In genomic region chr12:93624595-93625294, GRCh38 we compare ENCODE assay signal across 8 cellular contexts. TPM values are rescaled to one million over a fixed set of nuclear protein-coding genes. Genes with fewer than 3 reads are reported as not detected.
DNase-seq lines count a peak whose midpoint lies in the region; ATAC-seq and TF ChIP-seq lines count a peak whose summit lies in the region.

No MANE protein-coding gene starts in this region.

- H3K36me3 Mint-ChIP-seq in HFFc6 (ENCODE audit: low read depth) (peaks cover 31% of the 10 kb centered on the region), endothelial cell (ENCODE audit: low read depth, unreplicated experiment) (no peaks in the 10 kb centered on the region), neural progenitor cell (no peaks in the 10 kb centered on the region)
- no peaks in the 10 kb centered on the region for H3K36me3 Mint-ChIP-seq in activated CD4-positive, alpha-beta T cell treated with anti-CD3 and anti-CD28 coated beads for 36 hours (ENCODE audit: low read depth)

- DNase-seq in HFFc6 (peak; percentile 98), PC-3 (peak; percentile 95), kidney glomerular epithelial cell (lab: John Stamatoyannopoulos, UW) (peak; percentile 95), endothelial cell (ENCODE audit: low spot score) (no peak), neural progenitor cell (ENCODE audit: low spot score) (no peak), GF-D8 (lab: John Stamatoyannopoulos, UW) (no peak)
- no peak for DNase-seq in activated CD4-positive, alpha-beta T cell treated with anti-CD3 and anti-CD28 coated beads for 36 hours

- intact Hi-C loops in PC-3 (cut with micrococcal nuclease): loop anchor here (1.0 to 10.0 kb wide), 4 partner anchors 50 to 476 kb away; partner anchors contain the start of gene CRADD
- intact Hi-C loops in activated CD4-positive, alpha-beta T cell treated with anti-CD3 and anti-CD28 coated beads for 36 hours (cut with DNase I, micrococcal nuclease): no loop called here

- peak overlapping the region; percentile 61 for H3K4me2 ChIP-seq in PC-3 (ENCODE audit: low read length)
- H3K4me2 ChIP-seq in neural progenitor cell: no peak overlapping the region

- H3K4me3 ChIP-seq in PC-3 (ENCODE audit: low read length) (peak overlapping the region; percentile 7; the same call in 1 of the 2 replicates), neural progenitor cell (no peak overlapping the region)

- peak; percentile 64 for ATAC-seq in GM18499 (IDR thresholded peaks at IDR 0.05; ENCODE audit: insufficient read depth, unreplicated experiment)
- peak; percentile 85 for ATAC-seq in PC-3
- ATAC-seq in activated CD4-positive, alpha-beta T cell treated with anti-CD3 and anti-CD28 coated beads for 36 hours: no peak

- H3K27ac ChIP-seq in PC-3 (ENCODE audit: low read length) (peak overlapping the region; percentile 93), neural progenitor cell (no peak overlapping the region)

- H3K9me3 ChIP-seq in PC-3 (ENCODE audit: low read length) (no peaks in the 10 kb centered on the region), neural progenitor cell (ENCODE audit: low read depth) (no peaks in the 10 kb centered on the region)

- BruUV-seq in PC-3 (replicated peaks; lab: Mats Ljungman, UMichigan): TSS peak; percentile 85

- peaks cover 2% of the 10 kb centered on the region; the same call in 1 of the 2 replicates for H3K27me3 Mint-ChIP-seq in HFFc6 (ENCODE audit: insufficient read depth)
- peaks cover 2% of the 10 kb centered on the region for H3K27me3 Mint-ChIP-seq in endothelial cell (ENCODE audit: unreplicated experiment)
- H3K27me3 Mint-ChIP-seq in activated CD4-positive, alpha-beta T cell treated with anti-CD3 and anti-CD28 coated beads for 36 hours: no peaks in the 10 kb centered on the region
- H3K27me3 Mint-ChIP-seq in neural progenitor cell (ENCODE audit: insufficient read depth, low read depth): peaks cover 5% of the 10 kb centered on the region

- peaks cover 36% of the 10 kb centered on the region for H3K4me1 ChIP-seq in PC-3 (ENCODE audit: insufficient read depth, low read length)
- no peaks in the 10 kb centered on the region for H3K4me1 ChIP-seq in neural progenitor cell

- POLR2A ChIA-PET in PC-3 (lab: Charles Lee; ENCODE audit: unreplicated experiment): interaction anchor here (0.6 kb wide), 2 partner anchors 83 to 117 kb away, joined by 3 to 5 read pairs; no protein-coding TSS in a partner anchor
- POLR2A ChIA-PET in activated CD4-positive, alpha-beta T cell treated with anti-CD3 and anti-CD28 coated beads for 36 hours (lab: Charles Lee): no interaction called here

- H3K9me2 ChIP-seq in PC-3 (replicated peaks; ENCODE audit: low read length): no peaks in the 10 kb centered on the region

- H3K36me3 ChIP-seq in PC-3 (ENCODE audit: low read depth, low read length) (no peaks in the 10 kb centered on the region), neural progenitor cell (no peaks in the 10 kb centered on the region)

- peaks cover 27% of the 10 kb centered on the region for H3K9me3 Mint-ChIP-seq in HFFc6
- no peaks in the 10 kb centered on the region for H3K9me3 Mint-ChIP-seq in endothelial cell (ENCODE audit: unreplicated experiment)
- no peaks in the 10 kb centered on the region for H3K9me3 Mint-ChIP-seq in activated CD4-positive, alpha-beta T cell treated with anti-CD3 and anti-CD28 coated beads for 36 hours (ENCODE audit: low read depth)
- peaks cover 5% of the 10 kb centered on the region for H3K9me3 Mint-ChIP-seq in neural progenitor cell

- H3F3A ChIP-seq in PC-3 (ENCODE audit: low read length, unreplicated experiment) (peaks cover 5% of the 10 kb centered on the region), neural progenitor cell (ENCODE audit: low read depth) (no peaks in the 10 kb centered on the region)

- H3K9ac ChIP-seq in PC-3 (ENCODE audit: low read length) (peak overlapping the region; percentile 61), neural progenitor cell (no peak overlapping the region)

- H3K4me3 Mint-ChIP-seq in HFFc6 (peak overlapping the region; percentile 68), endothelial cell (ENCODE audit: unreplicated experiment) (no peak overlapping the region), neural progenitor cell (no peak overlapping the region)
- H3K4me3 Mint-ChIP-seq in activated CD4-positive, alpha-beta T cell treated with anti-CD3 and anti-CD28 coated beads for 36 hours: no peak overlapping the region

- H2AFZ ChIP-seq in PC-3 (ENCODE audit: low read length) (0 out of 2 replicates have a peak overlapping the region, but pooled peaks have one; percentile 1), neural progenitor cell (replicated peaks) (no peak overlapping the region)

- CTCF ChIA-PET in PC-3 (lab: Charles Lee): interaction anchor here (0.6 to 1.0 kb wide), 2 partner anchors 143 to 477 kb away, joined by 3 read pairs; no protein-coding TSS in a partner anchor
- CTCF ChIA-PET in activated CD4-positive, alpha-beta T cell treated with anti-CD3 and anti-CD28 coated beads for 36 hours (lab: Charles Lee): interaction anchor here (1.2 kb wide), 1 partner anchor 477 kb away, joined by 3 read pairs; no protein-coding TSS in a partner anchor

- TF ChIP-seq CTCF in HFFc6 (IDR thresholded peaks at IDR 0.05) (no peak), PC-3 (conservative IDR thresholded peaks at IDR 0.05; ENCODE audit: low read depth, low read length) (no peak), endothelial cell (IDR thresholded peaks at IDR 0.05; ENCODE audit: unreplicated experiment) (no peak), neural progenitor cell (IDR thresholded peaks at IDR 0.05) (no peak)

- peak overlapping the region; percentile 95 for H3K27ac Mint-ChIP-seq in HFFc6
- no peak overlapping the region for H3K27ac Mint-ChIP-seq in endothelial cell (ENCODE audit: unreplicated experiment)
- no peak overlapping the region for H3K27ac Mint-ChIP-seq in activated CD4-positive, alpha-beta T cell treated with anti-CD3 and anti-CD28 coated beads for 36 hours
- no peak overlapping the region for H3K27ac Mint-ChIP-seq in neural progenitor cell

- peaks cover 48% of the 10 kb centered on the region for H3K4me1 Mint-ChIP-seq in HFFc6 (ENCODE audit: low read depth)
- no peaks in the 10 kb centered on the region for H3K4me1 Mint-ChIP-seq in endothelial cell (ENCODE audit: unreplicated experiment)
- peaks cover 5% of the 10 kb centered on the region for H3K4me1 Mint-ChIP-seq in activated CD4-positive, alpha-beta T cell treated with anti-CD3 and anti-CD28 coated beads for 36 hours
- no peaks in the 10 kb centered on the region for H3K4me1 Mint-ChIP-seq in neural progenitor cell

- no peaks in the 10 kb centered on the region for H3K79me2 ChIP-seq in PC-3 (ENCODE audit: low read length)
- no peaks in the 10 kb centered on the region for H3K79me2 ChIP-seq in neural progenitor cell (ENCODE audit: low read depth)

- no peaks in the 10 kb centered on the region for H4K20me1 ChIP-seq in PC-3 (ENCODE audit: low read length)
- no peaks in the 10 kb centered on the region for H4K20me1 ChIP-seq in neural progenitor cell (ENCODE audit: low read depth)

- H3K27me3 ChIP-seq in PC-3 (ENCODE audit: low read length) (no peaks in the 10 kb centered on the region), neural progenitor cell (no peaks in the 10 kb centered on the region)

RNA-seq across cellular contexts. Expression of gene SOCS2, which starts 52.3 kb away (rescaled TPM):
- total RNA-seq in HFFc6 (2021; fragmentation: NEBNext Ultra II Directional; extraction: Animal tissue kit (Norgen Biotek cat#: 25700)): 10 to 100 TPM; 32.2 to 64.4 (median 58.8) TPM
- 28.9 and 43.1 TPM in 2 replicates for total RNA-seq in PC-3 (2014; rRNA removed)
- 19.5 TPM for total RNA-seq in endothelial cell (ENCODE audit: unreplicated experiment)
- 10 to 100 TPM in 1 of 2 experiments, 1 to 10 TPM in 1; 8.9 to 11.5 TPM for total RNA-seq in activated CD4-positive, alpha-beta T cell treated with anti-CD3 and anti-CD28 coated beads for 36 hours
- total RNA-seq in neural progenitor cell (ENCODE audit: low replicate concordance): 3.5 and 4.9 TPM in 2 replicates

RNA-seq across cellular contexts. Expression of gene CRADD, which starts 52.4 kb away (rescaled TPM):
- 10 to 100 TPM; 15.3 to 20.1 (median 17.9) TPM for total RNA-seq in HFFc6 (2021; fragmentation: NEBNext Ultra II Directional; extraction: Animal tissue kit (Norgen Biotek cat#: 25700))
- total RNA-seq in PC-3 (2014; rRNA removed) (11.4 and 12.5 TPM in 2 replicates), endothelial cell (ENCODE audit: unreplicated experiment) (6.5 TPM), neural progenitor cell (ENCODE audit: low replicate concordance) (13.7 and 41.2 TPM in 2 replicates)
- 1 to 10 TPM; 5.7 to 7.8 TPM for total RNA-seq in activated CD4-positive, alpha-beta T cell treated with anti-CD3 and anti-CD28 coated beads for 36 hours

Comparison
In these comparisons a context has a peak if more than half of its experiments do, and no peak if none do; other contexts are left out.
1. DNase-seq: peak in HFFc6 (single experiment), PC-3 (single experiment) and kidney glomerular epithelial cell (single experiment); none in endothelial cell (single experiment), activated CD4-positive, alpha-beta T cell treated with anti-CD3 and anti-CD28 coated beads for 36 hours (single experiment), neural progenitor cell (single experiment) and GF-D8 (single experiment).